17 cellular contexts compared by ENCODE assay signal in the genomic region with DNA sequence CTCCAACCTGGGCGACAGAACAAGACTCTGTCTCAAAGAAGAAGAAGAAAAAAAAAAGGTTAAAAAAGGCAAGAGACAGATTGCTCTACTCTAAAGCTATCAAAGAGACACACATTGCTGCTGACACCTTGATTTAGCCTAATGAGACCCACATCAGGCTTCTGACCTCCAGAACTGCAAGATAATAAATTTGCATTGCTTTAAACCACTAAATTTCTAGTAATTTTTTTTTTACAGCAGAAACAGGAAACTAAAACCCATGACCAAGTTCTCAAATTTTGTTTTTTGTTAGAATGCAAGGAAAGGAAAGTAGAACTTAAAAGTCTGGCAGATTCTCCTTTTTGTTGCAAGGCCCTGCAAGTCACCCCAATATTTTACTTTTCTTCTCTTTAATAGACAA. TPM values are rescaled to one million over a fixed set of nuclear protein-coding genes. Genes with fewer than 3 reads are reported as not detected.
A peak's percentile ranks its signal among the peaks of the same experiment; 100 is the strongest.
DNase-seq lines count a peak whose midpoint lies in the region; ATAC-seq lines count a peak whose summit lies in the region.
"Had no signal": no experiment of that assay in that cellular context is flagged by ENCODE, and none has a peak within 500 bp of the region (broad histone marks: within the 10 kb centered on the region; RNA-seq: fewer than 3 reads in every experiment).

No MANE protein-coding gene starts in this region.

- in situ Hi-C loops in HAP-1 (cut with MboI; ENCODE audit: low sequenced_read_pairs) = no loop called here

- peaks cover 8% of the 10 kb centered on the region for H3K9me3 Mint-ChIP-seq in activated CD4-positive, alpha-beta T cell treated with anti-CD3 and anti-CD28 coated beads, Interleukin-2, amount 10 ng/mL, durations not matched to agents 7 days and 5 days
- no peaks in the 10 kb centered on the region for H3K9me3 Mint-ChIP-seq in activated T-helper 17 cell treated with anti-CD3 and anti-CD28 coated beads, Interleukin-2, amount 50 U/mL, for 72 hours
- peaks cover 0 to 3% (median 0%) of the 10 kb centered on the region in 9 donors for H3K9me3 Mint-ChIP-seq in naive thymus-derived CD8-positive, alpha-beta T cell

- no peak overlapping the region for H3K4me3 ChIP-seq in HAP-1
- H3K4me3 ChIP-seq: coronary artery, sigmoid colon had no signal

- H3K27me3 ChIP-seq in HAP-1 (ENCODE audit: low read depth) = no peaks in the 10 kb centered on the region
- H3K27me3 ChIP-seq: sigmoid colon had no signal

- POLR2A ChIA-PET in activated CD4-positive, alpha-beta T cell treated with anti-CD3 and anti-CD28 coated beads, Interleukin-2, amount 10 ng/mL, durations not matched to agents 7 days and 5 days (lab: Charles Lee) = no interaction called here
- POLR2A ChIA-PET in naive thymus-derived CD8-positive, alpha-beta T cell (lab: Charles Lee) = interaction anchor here (3.4 to 4.5 kb wide), 2 partner anchors 25 to 34 kb away, joined by 11 to 19 read pairs; no protein-coding TSS in a partner anchor

- no peak overlapping the region for H3K4me3 Mint-ChIP-seq in activated CD4-positive, alpha-beta T cell treated with anti-CD3 and anti-CD28 coated beads, Interleukin-2, amount 10 ng/mL, durations not matched to agents 7 days and 5 days
- peak overlapping the region; percentile 46 for H3K4me3 Mint-ChIP-seq in activated T-helper 17 cell treated with anti-CD3 and anti-CD28 coated beads, Interleukin-2, amount 50 U/mL, for 72 hours
- H3K4me3 Mint-ChIP-seq in naive thymus-derived CD8-positive, alpha-beta T cell = peak overlapping the region; percentile 32 to 79 (median 73)

- H3K4me1 Mint-ChIP-seq in activated CD4-positive, alpha-beta T cell treated with anti-CD3 and anti-CD28 coated beads, Interleukin-2, amount 10 ng/mL, durations not matched to agents 7 days and 5 days = peaks cover 50% of the 10 kb centered on the region
- peaks cover 41% of the 10 kb centered on the region for H3K4me1 Mint-ChIP-seq in activated T-helper 17 cell treated with anti-CD3 and anti-CD28 coated beads, Interleukin-2, amount 50 U/mL, for 72 hours
- peaks cover 47 to 80% (median 74%) of the 10 kb centered on the region in 4 donors for H3K4me1 Mint-ChIP-seq in naive thymus-derived CD8-positive, alpha-beta T cell

- ATAC-seq in HG03432 (IDR thresholded peaks at IDR 0.05; ENCODE audit: unreplicated experiment) = peak; percentile 44
- no peak for ATAC-seq in activated T-helper 17 cell treated with anti-CD3 and anti-CD28 coated beads, Interleukin-2, amount 50 U/mL, for 72 hours (replicated peaks)
- ATAC-seq in naive thymus-derived CD8-positive, alpha-beta T cell = no peak

- CTCF ChIA-PET in activated CD4-positive, alpha-beta T cell treated with anti-CD3 and anti-CD28 coated beads, Interleukin-2, amount 10 ng/mL, durations not matched to agents 7 days and 5 days (lab: Charles Lee) = interaction anchor here (0.6 to 0.7 kb wide), 2 partner anchors 52 to 70 kb away, joined by 3 read pairs; no protein-coding TSS in a partner anchor

- no peak for DNase-seq in activated CD4-positive, alpha-beta T cell treated with anti-CD3 and anti-CD28 coated beads, Interleukin-2, amount 10 ng/mL, durations not matched to agents 7 days and 5 days
- no peak for DNase-seq in activated CD4-positive, alpha-beta T cell treated with anti-CD3 and anti-CD28 coated beads, Interleukin-2, amount 50 U/mL, for 1 hour
- peak in 3 of 10 donors; percentile 25 to 43 (median 29) for DNase-seq in naive thymus-derived CD8-positive, alpha-beta T cell
- DNase-seq in NCI-H1436 (lab: John Stamatoyannopoulos, UW) = no peak
- no peak for DNase-seq in HAP-1 (ENCODE audit: low spot score in 2 of 2)
- DNase-seq in RPMI8226 = no peak
- DNase-seq: activated CD4-positive, alpha-beta T cell treated with anti-CD3 and anti-CD28 coated beads for 1 hour; Caco-2; erythroblast; mesendoderm; NCI-H82; occipital lobe; sigmoid colon; stimulated activated CD4-positive, alpha-beta T cell treated with anti-CD3 and anti-CD28 coated beads, Interleukin-4, amount 100 ng/mL, for 4 hours had no signal

- H3K27me3 Mint-ChIP-seq in activated CD4-positive, alpha-beta T cell treated with anti-CD3 and anti-CD28 coated beads, Interleukin-2, amount 10 ng/mL, durations not matched to agents 7 days and 5 days = no peaks in the 10 kb centered on the region
- no peaks in the 10 kb centered on the region for H3K27me3 Mint-ChIP-seq in activated T-helper 17 cell treated with anti-CD3 and anti-CD28 coated beads, Interleukin-2, amount 50 U/mL, for 72 hours
- H3K27me3 Mint-ChIP-seq in naive thymus-derived CD8-positive, alpha-beta T cell = no peaks in the 10 kb centered on the region

- H3K36me3 Mint-ChIP-seq in activated CD4-positive, alpha-beta T cell treated with anti-CD3 and anti-CD28 coated beads, Interleukin-2, amount 10 ng/mL, durations not matched to agents 7 days and 5 days (ENCODE audit: low read depth) = peaks cover 2% of the 10 kb centered on the region
- no peaks in the 10 kb centered on the region for H3K36me3 Mint-ChIP-seq in activated T-helper 17 cell treated with anti-CD3 and anti-CD28 coated beads, Interleukin-2, amount 50 U/mL, for 72 hours (ENCODE audit: low read depth)
- peaks cover 0 to 4% (median 0%) of the 10 kb centered on the region in 3 donors for H3K36me3 Mint-ChIP-seq in naive thymus-derived CD8-positive, alpha-beta T cell

- no peaks in the 10 kb centered on the region for H3K9me3 ChIP-seq in HAP-1
- H3K9me3 ChIP-seq: Caco-2, sigmoid colon had no signal

- H3K36me3 ChIP-seq in HAP-1 (replicated peaks) = no peaks in the 10 kb centered on the region
- H3K36me3 ChIP-seq: sigmoid colon had no signal

- H3K4me1 ChIP-seq in HAP-1 = peaks cover 3% of the 10 kb centered on the region
- H3K4me1 ChIP-seq: sigmoid colon had no signal

- peak overlapping the region; percentile 78 for H3K27ac Mint-ChIP-seq in activated CD4-positive, alpha-beta T cell treated with anti-CD3 and anti-CD28 coated beads, Interleukin-2, amount 10 ng/mL, durations not matched to agents 7 days and 5 days
- H3K27ac Mint-ChIP-seq in activated T-helper 17 cell treated with anti-CD3 and anti-CD28 coated beads, Interleukin-2, amount 50 U/mL, for 72 hours = peak overlapping the region; percentile 16
- peak overlapping the region; percentile 89 to 99 (median 96) for H3K27ac Mint-ChIP-seq in naive thymus-derived CD8-positive, alpha-beta T cell

RNA-seq across cellular contexts. Expression of gene MED4, which starts 56.4 kb away (rescaled TPM):
- total RNA-seq in activated CD4-positive, alpha-beta T cell treated with anti-CD3 and anti-CD28 coated beads, Interleukin-2, amount 10 ng/mL, durations not matched to agents 7 days and 5 days = 10 to 100 TPM; 63.1 to 72.2 TPM
- total RNA-seq in activated T-helper 17 cell treated with anti-CD3 and anti-CD28 coated beads, Interleukin-2, amount 50 U/mL, for 72 hours = 10 to 100 TPM; 42.0 to 58.9 TPM
- 10 to 100 TPM; 47.1 to 55.6 TPM for total RNA-seq in naive thymus-derived CD8-positive, alpha-beta T cell
- 10 to 100 TPM; 88.9 to 91.9 (median 90.1) TPM for polyA plus RNA-seq in naive thymus-derived CD8-positive, alpha-beta T cell

Comparison
In these comparisons a context has a peak if more than half of its experiments do, and no peak if none do; other contexts are left out.
1. H3K27ac Mint-ChIP-seq: peak in every context shown above with its lines; median percentile 96 in naive thymus-derived CD8-positive, alpha-beta T cell; 78 in activated CD4-positive, alpha-beta T cell treated with anti-CD3 and anti-CD28 coated beads, Interleukin-2, amount 10 ng/mL, durations not matched to agents 7 days and 5 days; 16 in activated T-helper 17 cell treated with anti-CD3 and anti-CD28 coated beads, Interleukin-2, amount 50 U/mL, for 72 hours.